In genomic region chr1:36542962-36543515, GRCh38 we compare ENCODE assay signal across 11 cellular contexts.
DNase-seq lines count a peak whose midpoint lies in the region; ATAC-seq, FAIRE-seq and TF ChIP-seq lines count a peak whose summit lies in the region.
"Had no signal": no experiment of that assay in that cellular context is flagged by ENCODE, and none has a peak within 500 bp of the region (broad histone marks: within the 10 kb centered on the region; RNA-seq: fewer than 3 reads in every experiment).

No MANE protein-coding gene starts in this region.

- POLR2A ChIA-PET in K562 (lab: Yijun Ruan, JAX) = interaction anchor here (0.6 to 1.4 kb wide), 4 partner anchors 8 to 915 kb away, joined by 3 to 4 read pairs (median 3); no protein-coding TSS in a partner anchor
- POLR2A ChIA-PET in RWPE1 (lab: Yijun Ruan, JAX; ENCODE audit: low non-redundant PET) = no interaction called here

- 3% methylated on average over 6 of the region's 6 CpGs for WGBS in K562 (ENCODE audit: insufficient coverage, low coverage, missing lambda C conversion rate)
- 56 to 73% methylated on average over 6 of the region's 6 CpGs for WGBS in sigmoid colon, 2 donors

- peak; percentile 96 for FAIRE-seq in K562 (lab: Jason Lieb, UNC)

- peak; percentile 95 for ATAC-seq in K562

- BruUV-seq in K562 (replicated peaks; lab: Mats Ljungman, UMichigan) = no TSS peak

- intact Hi-C loops in K562 (cut with micrococcal nuclease) (loop anchor here (10.0 kb wide), 1 partner anchor 98 kb away; no protein-coding TSS in a partner anchor), sigmoid colon (cut with DNase I) (no loop called here)

- H3K4me2 ChIP-seq in K562 (ENCODE audit: insufficient read depth, low read length) = no peak overlapping the region

- no peaks in the 10 kb centered on the region for H3K4me1 ChIP-seq in K562 (replicated peaks in 1 of 2; ENCODE audit: control insufficient read depth in 2 of 2, insufficient read depth in 2 of 2, low read length in 2 of 2)
- no peaks in the 10 kb centered on the region for H3K4me1 ChIP-seq in sigmoid colon

- TF ChIP-seq CTCF in K562 (IDR thresholded peaks at IDR 0.05 in 2 of 3, conservative IDR thresholded peaks at IDR 0.05 in 1 of 3; ENCODE audit: insufficient read depth in 2 of 3, low read depth in 1 of 3, low read length in 3 of 3) = peak; percentile 49 to 71 (median 58)
- no peak for TF ChIP-seq CTCF in sigmoid colon (IDR thresholded peaks at IDR 0.05)
- TF ChIP-seq CTCF in RWPE1 (conservative IDR thresholded peaks at IDR 0.05; ENCODE audit: low read depth) = no peak

- no peak overlapping the region for H3K4me3 ChIP-seq in K562
- no peak overlapping the region for H3K4me3 ChIP-seq in sigmoid colon
- H3K4me3 ChIP-seq: SK-N-MC had no signal

- no peak for TF ChIP-seq POLR2A in K562 (conservative IDR thresholded peaks at IDR 0.05)
- TF ChIP-seq POLR2A in sigmoid colon (IDR thresholded peaks at IDR 0.05) = no peak

- no peaks in the 10 kb centered on the region for H3K79me2 ChIP-seq in K562 (ENCODE audit: control insufficient read depth, insufficient read depth, low read length)

- H3K27ac ChIP-seq in K562 (ENCODE audit: extremely low read depth, low read depth, low read length) (no peak overlapping the region), sigmoid colon (no peak overlapping the region), RWPE1 (no peak overlapping the region)
- H3K27ac ChIP-seq: SK-N-MC had no signal

- no peak overlapping the region for H3K9ac ChIP-seq in K562 (ENCODE audit: insufficient read depth in 1 of 2, low read depth in 2 of 2, low read length in 2 of 2)

- no peak overlapping the region for H2AFZ ChIP-seq in K562 (ENCODE audit: low read depth, low read length)

- H3K36me3 ChIP-seq in K562 (ENCODE audit: control insufficient read depth, insufficient read depth, low read length) (no peaks in the 10 kb centered on the region), sigmoid colon (no peaks in the 10 kb centered on the region)

- H3K9me3 ChIP-seq in K562 (replicated peaks; ENCODE audit: control insufficient read depth, insufficient read depth, low read depth, low read length) (no peaks in the 10 kb centered on the region), sigmoid colon (no peaks in the 10 kb centered on the region)

- DNase-seq in NCI-H2227 (lab: John Stamatoyannopoulos, UW; ENCODE audit: unreplicated experiment) (peak; percentile 13), NCI-H2227 treated with DMSO at 0.1 percent for 48 hours (lab: John Stamatoyannopoulos, UW) (no peak), NAMALWA (ENCODE audit: low spot score) (peak; percentile 48), K562 (ENCODE audit: extremely low read depth in 1 of 4, low spot score in 3 of 4) (peak in 2 of 4 experiments; percentile 42 to 45), sigmoid colon (peak; percentile 37), NCI-H2107 treated with DMSO at 0.1 percent for 48 hours (lab: John Stamatoyannopoulos, UW; ENCODE audit: unreplicated experiment) (no peak), RWPE1 (ENCODE audit: low spot score) (no peak), GM03348 (ENCODE audit: low spot score) (no peak)
- DNase-seq: activated CD8-positive, alpha-beta memory T cell treated with anti-CD3 and anti-CD28 coated beads, Interleukin-2, amount 50 U/mL, for 48 hours; cerebellar nuclear complex had no signal

- no peak for TF ChIP-seq EP300 in K562 (IDR thresholded peaks at IDR 0.05; ENCODE audit: low read length)
- no peak for TF ChIP-seq EP300 in sigmoid colon (IDR thresholded peaks at IDR 0.05)

- CTCF ChIA-PET in K562 (lab: Yijun Ruan, JAX; ENCODE audit: low intra/inter-chr PET ratio) (interaction anchor here (0.7 kb wide), 1 partner anchor 992 kb away, joined by 3 read pairs; no protein-coding TSS in a partner anchor), RWPE1 (lab: Yijun Ruan, JAX) (interaction anchor here (0.7 kb wide), 1 partner anchor 195 kb away, joined by 3 read pairs; no protein-coding TSS in a partner anchor)

- H4K20me1 ChIP-seq in K562 (replicated peaks; ENCODE audit: control insufficient read depth, insufficient read depth, low read length) = 0 out of 2 replicates have a peak, but pooled peaks cover 5% of the 10 kb centered on the region

- in situ Hi-C loops in K562 (cut with MboI) = no loop called here

- H3K9me1 ChIP-seq in K562 (ENCODE audit: control insufficient read depth, insufficient read depth, low read length) = no peaks in the 10 kb centered on the region

- no peak; a peak in 1 of 4 replicates for TF ChIP-seq RAD21 in K562 (CRISPR knock-in tag; conservative IDR thresholded peaks at IDR 0.05 in 1 of 2, IDR thresholded peaks at IDR 0.05 in 1 of 2)

- H3K27me3 ChIP-seq in K562 (ENCODE audit: control insufficient read depth in 2 of 2, insufficient read depth in 2 of 2, low read length in 2 of 2) = peaks cover 6 to 12% of the 10 kb centered on the region in 2 experiments
- peaks cover 0 to 17% (median 0%) of the 10 kb centered on the region in 3 donors for H3K27me3 ChIP-seq in sigmoid colon

TF ChIP-seq in K562, 482 proteins besides CTCF, POLR2A, EP300 and RAD21:
- TF ChIP-seq SETDB1 (IDR thresholded peaks at IDR 0.05; ENCODE audit: low read length) (no peak), GTF2E2 (tag; IDR thresholded peaks at IDR 0.05) (no peak), PHF20 (IDR thresholded peaks at IDR 0.05; ENCODE audit: partially characterized antibody) (no peak), JUND (IDR thresholded peaks at IDR 0.05; ENCODE audit: borderline replicate concordance, low read depth, low read length) (0 out of 2 replicates have a peak, but pooled peaks have one; percentile 18), JUND (tag; IDR thresholded peaks at IDR 0.05; ENCODE audit: borderline replicate concordance, low read depth, low read length) (no peak), TAF1 (IDR thresholded peaks at IDR 0.05; ENCODE audit: control insufficient read depth, extremely low read depth, insufficient read depth, low read length, severe bottlenecking) (no peak), CREB1 (IDR thresholded peaks at IDR 0.05) (no peak), CREB1 (CRISPR knock-in tag; IDR thresholded peaks at IDR 0.05) (peak; percentile 64; the same call in 1 of the 2 replicates), ZNF174 (CRISPR knock-in tag; IDR thresholded peaks at IDR 0.05) (no peak), CBFB (CRISPR knock-in tag; IDR thresholded peaks at IDR 0.05) (no peak), RBFOX2 (IDR thresholded peaks at IDR 0.05; ENCODE audit: low read depth, low read length) (no peak), ZFPM2 (CRISPR knock-in tag; IDR thresholded peaks at IDR 0.05) (no peak), CTBP1 (IDR thresholded peaks at IDR 0.05; ENCODE audit: borderline replicate concordance) (0 out of 2 replicates have a peak, but pooled peaks have one; percentile 26), TFAP4 (CRISPR knock-in tag; IDR thresholded peaks at IDR 0.05; ENCODE audit: borderline replicate concordance) (peak; percentile 28; the same call in 1 of the 2 replicates), CREM (IDR thresholded peaks at IDR 0.05; ENCODE audit: low read depth) (peak; percentile 80), MYC (IDR thresholded peaks at IDR 0.05; ENCODE audit: low read depth, low read length) (no peak), MYC (CRISPR knock-in tag; IDR thresholded peaks at IDR 0.05; ENCODE audit: borderline replicate concordance, low read depth) (no peak), ZNF592 (IDR thresholded peaks at IDR 0.05) (no peak), SMARCB1 (IDR thresholded peaks at IDR 0.05; ENCODE audit: insufficient read length, low read depth) (no peak)
TF ChIP-seq in K562: peak in this region for 5.

Comparison
In these comparisons a context has a peak if more than half of its experiments do, and no peak if none do; other contexts are left out.
1. DNase-seq: peak in NCI-H2227 (single experiment), NAMALWA (single experiment) and sigmoid colon (single experiment); none in NCI-H2227 treated with DMSO at 0.1 percent for 48 hours (single experiment), NCI-H2107 treated with DMSO at 0.1 percent for 48 hours (single experiment), RWPE1 (single experiment) and GM03348 (single experiment).
2. CTCF ChIP-seq: peak in K562 (3 of 3); none in sigmoid colon (0 of 4) and RWPE1 (single experiment).